Comparison of ENCODE assay signal across 15 cellular contexts in the genomic region with DNA sequence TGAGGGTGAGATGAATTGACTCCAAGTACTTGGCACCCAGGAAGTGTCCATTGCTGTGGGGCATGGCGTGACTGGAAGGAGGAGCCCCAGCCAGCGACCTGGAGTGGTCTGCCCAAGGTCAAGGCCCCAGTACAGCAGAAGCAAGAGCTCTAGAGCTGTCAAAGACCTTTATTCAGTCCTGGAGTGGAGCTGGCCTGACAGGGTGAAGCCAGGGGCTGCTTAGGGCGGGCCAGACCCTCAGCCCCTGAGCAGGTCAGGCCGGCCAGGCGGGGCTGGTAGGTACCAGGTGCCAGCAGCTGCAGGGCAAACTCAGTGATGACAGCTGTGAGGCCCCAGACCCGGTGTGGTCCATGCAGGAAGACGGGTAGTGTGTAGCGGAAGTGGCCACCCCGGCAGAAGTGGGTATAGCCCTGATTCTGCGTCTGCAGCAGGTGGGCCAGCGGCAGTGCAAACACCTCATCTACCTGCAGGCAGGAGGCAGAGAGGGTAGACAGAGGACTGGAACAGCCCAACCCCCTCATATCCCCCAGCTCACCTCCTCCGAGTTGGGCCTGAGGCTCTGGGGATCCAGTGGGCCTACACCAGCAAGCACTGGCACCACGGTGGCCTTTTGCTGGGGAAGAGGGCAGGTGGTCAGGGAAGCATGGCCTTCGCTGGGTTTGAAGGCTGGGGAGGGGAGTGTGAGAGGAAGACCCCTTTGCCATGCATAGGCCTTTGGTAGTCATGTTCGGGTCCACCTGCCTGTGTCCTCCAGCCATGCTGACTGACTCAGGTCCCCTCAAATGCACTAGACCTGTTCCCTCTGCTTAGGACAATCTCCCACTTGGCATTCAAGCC. TPM values are rescaled to one million over a fixed set of nuclear protein-coding genes. Genes with fewer than 3 reads are reported as not detected.
DNase-seq lines count a peak whose midpoint lies in the region; ATAC-seq, FAIRE-seq and TF ChIP-seq lines count a peak whose summit lies in the region.
"Had no signal": no experiment of that assay in that cellular context is flagged by ENCODE, and none has a peak within 500 bp of the region (broad histone marks: within the 10 kb centered on the region; RNA-seq: fewer than 3 reads in every experiment).

No MANE protein-coding gene starts in this region.

- DNase-seq in activated T-cell treated with anti-CD3 and anti-CD28 coated beads, Interleukin-2, amount 50 U/mL, for 72 hours, result no peak
- no peak for DNase-seq in activated T-cell treated with anti-CD3 and anti-CD28 coated beads, Interleukin-2, amount 50 U/mL, for 48 hours
- DNase-seq in SHP77 treated with DMSO at 0.1 percent for 48 hours (lab: John Stamatoyannopoulos, UW) (peak; percentile 96), kidney (peak; percentile 71), Kasumi-1 (lab: John Stamatoyannopoulos, UW) (no peak), epidermal melanocyte (ENCODE audit: insufficient read length, low spot score) (no peak), NCI-H2081 (lab: John Stamatoyannopoulos, UW) (no peak)
- DNase-seq: ACHN; cerebellar nuclear complex; NCI-H2107; stimulated activated CD4-positive, alpha-beta T cell treated with anti-CD3 and anti-CD28 coated beads, Interleukin-4, amount 100 ng/mL, for 24 hours; substantia nigra had no signal

- H3K36me3 Mint-ChIP-seq in activated T-cell treated with anti-CD3 and anti-CD28 coated beads, Interleukin-2, amount 50 U/mL, for 72 hours (ENCODE audit: insufficient read depth in 2 of 2), result no peaks in the 10 kb centered on the region
- H3K36me3 Mint-ChIP-seq in stimulated activated memory B cell treated with anti-CD40 and anti-IgM and Interleukin-4, amounts not matched to agents 10 μg/mL and 1 μg/mL and 100 μg/mL, for 72 hours, result peaks cover 12% of the 10 kb centered on the region

- no peak overlapping the region for H3K27ac Mint-ChIP-seq in activated T-cell treated with anti-CD3 and anti-CD28 coated beads, Interleukin-2, amount 50 U/mL, for 72 hours
- peak overlapping the region; percentile 63 for H3K27ac Mint-ChIP-seq in stimulated activated memory B cell treated with anti-CD40 and anti-IgM and Interleukin-4, amounts not matched to agents 10 μg/mL and 1 μg/mL and 100 μg/mL, for 72 hours

- no peak for ATAC-seq in activated T-cell treated with anti-CD3 and anti-CD28 coated beads, Interleukin-2, amount 50 U/mL, for 72 hours (replicated peaks in 1 of 2)
- ATAC-seq in stimulated activated memory B cell treated with anti-CD40 and anti-IgM and Interleukin-4, amounts not matched to agents 10 μg/mL and 1 μg/mL and 100 μg/mL, for 72 hours, result no peak

- no peak overlapping the region for H3K27ac ChIP-seq in kidney (ENCODE audit: low read depth in 2 of 2, low read length in 2 of 2)
- H3K27ac ChIP-seq: neutrophil had no signal

- H3K4me3 Mint-ChIP-seq in activated T-cell treated with anti-CD3 and anti-CD28 coated beads, Interleukin-2, amount 50 U/mL, for 72 hours, result peak overlapping the region; percentile 19 to 61
- H3K4me3 Mint-ChIP-seq in stimulated activated memory B cell treated with anti-CD40 and anti-IgM and Interleukin-4, amounts not matched to agents 10 μg/mL and 1 μg/mL and 100 μg/mL, for 72 hours, result peak overlapping the region; percentile 30

- no peak overlapping the region for H3K9ac ChIP-seq in kidney (ENCODE audit: low read length in 2 of 2)

- no peaks in the 10 kb centered on the region for H3K9me3 ChIP-seq in kidney (ENCODE audit: control insufficient read depth in 1 of 2, low read length in 2 of 2)
- H3K9me3 ChIP-seq: neutrophil had no signal

- TF ChIP-seq CTCF in kidney (IDR thresholded peaks at IDR 0.05; ENCODE audit: borderline replicate concordance, extremely low read depth, insufficient read depth), result no peak

- peaks cover 12% of the 10 kb centered on the region for H3K4me1 Mint-ChIP-seq in activated T-cell treated with anti-CD3 and anti-CD28 coated beads, Interleukin-2, amount 50 U/mL, for 72 hours (ENCODE audit: low read depth)
- peaks cover 22% of the 10 kb centered on the region for H3K4me1 Mint-ChIP-seq in stimulated activated memory B cell treated with anti-CD40 and anti-IgM and Interleukin-4, amounts not matched to agents 10 μg/mL and 1 μg/mL and 100 μg/mL, for 72 hours

- peaks cover 6 to 21% of the 10 kb centered on the region in 2 donors for H3K4me1 ChIP-seq in kidney (ENCODE audit: control insufficient read depth in 1 of 2, insufficient read depth in 1 of 2, low read depth in 1 of 2, low read length in 2 of 2)

- no peaks in the 10 kb centered on the region for H3K36me3 ChIP-seq in kidney (ENCODE audit: control insufficient read depth in 1 of 2, insufficient read depth in 2 of 2, low read length in 2 of 2)
- H3K36me3 ChIP-seq: neutrophil had no signal

- intact Hi-C loops in kidney (cut with DNase I), result no loop called here

- no peaks in the 10 kb centered on the region for H3K27me3 Mint-ChIP-seq in activated T-cell treated with anti-CD3 and anti-CD28 coated beads, Interleukin-2, amount 50 U/mL, for 72 hours (ENCODE audit: low read depth)
- no peaks in the 10 kb centered on the region for H3K27me3 Mint-ChIP-seq in stimulated activated memory B cell treated with anti-CD40 and anti-IgM and Interleukin-4, amounts not matched to agents 10 μg/mL and 1 μg/mL and 100 μg/mL, for 72 hours

- no peak for FAIRE-seq in kidney (lab: Jason Lieb, UNC)

- no peak overlapping the region for H3K4me3 ChIP-seq in kidney (ENCODE audit: low read length in 2 of 2)

- no peaks in the 10 kb centered on the region for H3K9me3 Mint-ChIP-seq in activated T-cell treated with anti-CD3 and anti-CD28 coated beads, Interleukin-2, amount 50 U/mL, for 72 hours
- H3K9me3 Mint-ChIP-seq in stimulated activated memory B cell treated with anti-CD40 and anti-IgM and Interleukin-4, amounts not matched to agents 10 μg/mL and 1 μg/mL and 100 μg/mL, for 72 hours, result no peaks in the 10 kb centered on the region

RNA-seq across cellular contexts. Expression of gene NUDT8, which starts 1.7 kb away (rescaled TPM):
- total RNA-seq in activated T-cell treated with anti-CD3 and anti-CD28 coated beads, Interleukin-2, amount 50 U/mL, for 72 hours, result 10 to 100 TPM; 19.6 to 24.6 TPM
- 11.9 TPM for total RNA-seq in kidney
- polyA plus RNA-seq in kidney (ENCODE audit: insufficient read depth, low read depth, low replicate concordance), result 57.0 TPM

RNA-seq across cellular contexts. Expression of gene TBX10, which starts 11.6 kb away (rescaled TPM):
- total RNA-seq in activated T-cell treated with anti-CD3 and anti-CD28 coated beads, Interleukin-2, amount 50 U/mL, for 72 hours, result not detected
- total RNA-seq in kidney, result not detected
- not detected for polyA plus RNA-seq in kidney (ENCODE audit: insufficient read depth, low read depth, low replicate concordance)
- total RNA-seq: HT1080 had no signal

RNA-seq across cellular contexts. Expression of gene NDUFV1, which starts 21.3 kb away (rescaled TPM):
- total RNA-seq in activated T-cell treated with anti-CD3 and anti-CD28 coated beads, Interleukin-2, amount 50 U/mL, for 72 hours, result 100 to 1,000 TPM; 220 to 244 TPM
- 191 TPM for total RNA-seq in kidney
- polyA plus RNA-seq in kidney (ENCODE audit: insufficient read depth, low read depth, low replicate concordance), result 395 TPM

RNA-seq across cellular contexts. Expression of gene ACY3, which starts 22.5 kb away (rescaled TPM):
- under 1 TPM; 0.30 to 0.31 TPM for total RNA-seq in activated T-cell treated with anti-CD3 and anti-CD28 coated beads, Interleukin-2, amount 50 U/mL, for 72 hours
- total RNA-seq in kidney, result 7.7 TPM
- 111 TPM for polyA plus RNA-seq in kidney (ENCODE audit: insufficient read depth, low read depth, low replicate concordance)
- total RNA-seq: HT1080 had no signal

RNA-seq across cellular contexts. Expression of gene GSTP1, which starts 44.4 kb away (rescaled TPM):
- total RNA-seq in activated T-cell treated with anti-CD3 and anti-CD28 coated beads, Interleukin-2, amount 50 U/mL, for 72 hours, result 100 to 1,000 TPM; 199 to 215 TPM
- 800 TPM for total RNA-seq in kidney
- polyA plus RNA-seq in kidney (ENCODE audit: insufficient read depth, low read depth, low replicate concordance), result 1,687 TPM

Comparison
In these comparisons a context has a peak if more than half of its experiments do, and no peak if none do; other contexts are left out.
1. DNase-seq: peak in SHP77 treated with DMSO at 0.1 percent for 48 hours (single experiment) and kidney (single experiment); none in activated T-cell treated with anti-CD3 and anti-CD28 coated beads, Interleukin-2, amount 50 U/mL, for 72 hours (0 of 2), activated T-cell treated with anti-CD3 and anti-CD28 coated beads, Interleukin-2, amount 50 U/mL, for 48 hours (0 of 2), Kasumi-1 (0 of 2), epidermal melanocyte (single experiment) and NCI-H2081 (0 of 2).